8 cellular contexts compared by ENCODE assay signal in genomic region chr9:129143461-129143927, GRCh38. TPM values are rescaled to one million over a fixed set of nuclear protein-coding genes. Genes with fewer than 3 reads are reported as not detected.
DNase-seq lines count a peak whose midpoint lies in the region; ATAC-seq and TF ChIP-seq lines count a peak whose summit lies in the region.

No MANE protein-coding gene starts in this region.

- no peaks in the 10 kb centered on the region for H3K36me3 ChIP-seq in colonic mucosa
- peaks cover 0 to 9% (median 4%) of the 10 kb centered on the region in 4 donors for H3K36me3 ChIP-seq in right lobe of liver
- peaks cover 0 to 11% (median 0%) of the 10 kb centered on the region in 3 donors for H3K36me3 ChIP-seq in tibial nerve

- no peak for TF ChIP-seq EP300 in tibial nerve (IDR thresholded peaks at IDR 0.05)

- H3K4me3 ChIP-seq in colonic mucosa (no peak overlapping the region), right lobe of liver (peak overlapping the region in 1 of 3 donors; percentile 8), tibial nerve (peak overlapping the region in 1 of 4 donors; percentile 6)

- TF ChIP-seq POLR2A in right lobe of liver (IDR thresholded peaks at IDR 0.05) (no peak), tibial nerve (IDR thresholded peaks at IDR 0.05) (no peak)

- peak overlapping the region; percentile 22 to 45 for H3K9ac ChIP-seq in colonic mucosa (ENCODE audit: low read depth in 2 of 2, low read length in 2 of 2)

- intact Hi-C loops in colonic mucosa (cut with DNase I) (loop anchor here (10.0 kb wide), 1 partner anchor 351 kb away; no protein-coding TSS in a partner anchor), right lobe of liver (cut with DNase I) (no loop called here)

- H3K9me3 ChIP-seq in colonic mucosa = no peaks in the 10 kb centered on the region
- no peaks in the 10 kb centered on the region for H3K9me3 ChIP-seq in right lobe of liver
- no peaks in the 10 kb centered on the region for H3K9me3 ChIP-seq in tibial nerve

- DNase-seq in DMS 273 (lab: John Stamatoyannopoulos, UW; ENCODE audit: unreplicated experiment) (peak; percentile 49), DMS 273 treated with DMSO at 0.1 percent for 48 hours (lab: John Stamatoyannopoulos, UW) (no peak), colonic mucosa (peak; percentile 60), right lobe of liver (peak; percentile 71 to 77 (median 76)), tibial nerve (ENCODE audit: low spot score in 2 of 2) (no peak), mesenteric fat pad (ENCODE audit: low spot score) (no peak)
- DNase-seq in activated CD4-positive, alpha-beta T cell treated with anti-CD3 and anti-CD28 coated beads, Interleukin-2, amount 50 U/mL, for 1 hour = no peak

- WGBS in right lobe of liver (ENCODE audit: insufficient coverage, low coverage, low lambda C conversion rate, missing lambda C conversion rate) = 28% methylated on average over 7 of the region's 11 CpGs
- 23 to 30% methylated on average over 11 of the region's 11 CpGs for WGBS in tibial nerve, 2 donors

- H3K4me1 ChIP-seq in colonic mucosa (peaks cover 25% of the 10 kb centered on the region), right lobe of liver (peaks cover 0 to 47% (median 24%) of the 10 kb centered on the region in 4 donors), tibial nerve (peaks cover 15 to 97% (median 89%) of the 10 kb centered on the region in 4 donors)

- H3K27ac ChIP-seq in colonic mucosa (peak overlapping the region; percentile 98), right lobe of liver (peak overlapping the region; percentile 47 to 100 (median 49)), tibial nerve (peak overlapping the region; percentile 97 to 100 (median 100))

- TF ChIP-seq CTCF in colonic mucosa (IDR thresholded peaks at IDR 0.05) (no peak), right lobe of liver (IDR thresholded peaks at IDR 0.05) (no peak), tibial nerve (IDR thresholded peaks at IDR 0.05) (no peak)

- peak; percentile 6 to 46 (median 24) for ATAC-seq in right lobe of liver
- ATAC-seq in HG03354 (IDR thresholded peaks at IDR 0.05; ENCODE audit: poor library complexity, severe bottlenecking, unreplicated experiment) = no peak

- H3K27me3 ChIP-seq in colonic mucosa (no peaks in the 10 kb centered on the region), right lobe of liver (no peaks in the 10 kb centered on the region), tibial nerve (no peaks in the 10 kb centered on the region)

RNA-seq across cellular contexts. Expression of gene PTPA, which starts 32.3 kb away (rescaled TPM):
- total RNA-seq in colonic mucosa = 100 to 1,000 TPM in 1 of 2 donors, 10 to 100 TPM in 1; 94.5 to 142 TPM
- 100 to 1,000 TPM in 1 of 6 experiments, 10 to 100 TPM in 5; 55.4 to 123 (median 62.0) TPM for total RNA-seq in right lobe of liver
- 10 to 100 TPM; 38.0 to 50.1 (median 44.0) TPM for total RNA-seq in tibial nerve
- total RNA-seq in mesenteric fat pad = 61.9 TPM

RNA-seq across cellular contexts. Expression of gene CRAT, which starts 32.9 kb away (rescaled TPM):
- total RNA-seq in colonic mucosa (10 to 100 TPM; 62.3 to 78.3 TPM), right lobe of liver (100 to 1,000 TPM in 4 of 6 experiments, 10 to 100 TPM in 2; 86.1 to 146 (median 104) TPM), tibial nerve (10 to 100 TPM; 42.7 to 81.8 (median 63.2) TPM), mesenteric fat pad (65.7 TPM)

RNA-seq across cellular contexts. Expression of gene IER5L, which starts 34.6 kb away (rescaled TPM):
- 1 to 10 TPM; 9.1 to 9.6 TPM for total RNA-seq in colonic mucosa
- total RNA-seq in right lobe of liver = 10 to 100 TPM in 3 of 6 experiments, 1 to 10 TPM in 3; 2.7 to 19.8 (median 7.8) TPM
- 10 to 100 TPM; 13.0 to 31.5 (median 25.3) TPM for total RNA-seq in tibial nerve
- 13.8 TPM for total RNA-seq in mesenteric fat pad

Comparison
In these comparisons a context has a peak if more than half of its experiments do, and no peak if none do; other contexts are left out.
1. DNase-seq: peak in DMS 273 (single experiment), colonic mucosa (single experiment) and right lobe of liver (3 of 3); none in DMS 273 treated with DMSO at 0.1 percent for 48 hours (single experiment), tibial nerve (0 of 2), activated CD4-positive, alpha-beta T cell treated with anti-CD3 and anti-CD28 coated beads, Interleukin-2, amount 50 U/mL, for 1 hour (single experiment) and mesenteric fat pad (single experiment).
2. H3K27ac ChIP-seq: peak in every context shown above with its lines; median percentile 100 in tibial nerve; 98 in colonic mucosa; 49 in right lobe of liver.